8 cellular contexts compared by ENCODE assay signal in genomic region chr3:72100062-72100511, GRCh38.
A peak's percentile ranks its signal among the peaks of the same experiment; 100 is the strongest.
DNase-seq lines count a peak whose midpoint lies in the region; ATAC-seq and TF ChIP-seq lines count a peak whose summit lies in the region.

No MANE protein-coding gene starts in this region.

- H2AFZ ChIP-seq in DND-41 (ENCODE audit: low read depth, low read length) (no peak overlapping the region), neural progenitor cell (replicated peaks) (peak overlapping the region; percentile 92)

- H3K4me2 ChIP-seq in DND-41 (ENCODE audit: insufficient read depth, low read length) (peak overlapping the region; percentile 63), neural progenitor cell (peak overlapping the region; percentile 89)

- H3K36me3 ChIP-seq in DND-41 (ENCODE audit: insufficient read depth, low read length), result no peaks in the 10 kb centered on the region
- no peaks in the 10 kb centered on the region for H3K36me3 ChIP-seq in neural progenitor cell

- peak overlapping the region; percentile 75 for H3K4me3 Mint-ChIP-seq in dendritic cell treated with granulocyte-macrophage colony-stimulating factor and Interleukin-4, amounts not matched to agents 40 ng/mL and 50 ng/mL, for 4 days
- H3K4me3 Mint-ChIP-seq in neural progenitor cell, result peak overlapping the region; percentile 81

- intact Hi-C loops in dendritic cell treated with granulocyte-macrophage colony-stimulating factor and Interleukin-4, amounts not matched to agents 40 ng/mL and 50 ng/mL, for 4 days (cut with micrococcal nuclease), result loop anchor here (1.0 to 5.0 kb wide), 3 partner anchors 18 to 193 kb away; no protein-coding TSS in a partner anchor

- H3K27ac Mint-ChIP-seq in dendritic cell treated with granulocyte-macrophage colony-stimulating factor and Interleukin-4, amounts not matched to agents 40 ng/mL and 50 ng/mL, for 4 days, result peak overlapping the region; percentile 93
- H3K27ac Mint-ChIP-seq in neural progenitor cell, result no peak overlapping the region

- H3K27me3 ChIP-seq in DND-41 (ENCODE audit: insufficient read depth, low read length, poor library complexity), result peaks cover 4% of the 10 kb centered on the region
- peaks cover 23% of the 10 kb centered on the region for H3K27me3 ChIP-seq in neural progenitor cell

- peaks cover 20% of the 10 kb centered on the region for H3K4me1 ChIP-seq in DND-41 (ENCODE audit: insufficient read depth, low read length)
- H3K4me1 ChIP-seq in neural progenitor cell, result peaks cover 4% of the 10 kb centered on the region

- H3K4me3 ChIP-seq in DND-41 (ENCODE audit: low read depth in 1 of 2, low read length in 2 of 2) (peak overlapping the region in 1 of 2 experiments; percentile 48; a peak in 2 of 4 replicates), neural progenitor cell (peak overlapping the region; percentile 56)

- peaks cover 31% of the 10 kb centered on the region for H3K27me3 Mint-ChIP-seq in dendritic cell treated with granulocyte-macrophage colony-stimulating factor and Interleukin-4, amounts not matched to agents 40 ng/mL and 50 ng/mL, for 4 days
- peaks cover 29% of the 10 kb centered on the region for H3K27me3 Mint-ChIP-seq in neural progenitor cell (ENCODE audit: insufficient read depth, low read depth)

- H3K4me1 Mint-ChIP-seq in dendritic cell treated with granulocyte-macrophage colony-stimulating factor and Interleukin-4, amounts not matched to agents 40 ng/mL and 50 ng/mL, for 4 days (ENCODE audit: low read depth), result peaks cover 65% of the 10 kb centered on the region
- peaks cover 29% of the 10 kb centered on the region for H3K4me1 Mint-ChIP-seq in neural progenitor cell

- H3K9ac ChIP-seq in DND-41 (ENCODE audit: low read depth, low read length) (peak overlapping the region; percentile 11; the same call in 1 of the 2 replicates), neural progenitor cell (no peak overlapping the region)

- peaks cover 13% of the 10 kb centered on the region for H3F3A ChIP-seq in neural progenitor cell (ENCODE audit: low read depth)

- H3K27ac ChIP-seq in DND-41 (ENCODE audit: low read length) (0 out of 2 replicates have a peak overlapping the region, but pooled peaks have one; percentile 12), neural progenitor cell (no peak overlapping the region)

- no peak for ATAC-seq in DND-41 (ENCODE audit: insufficient read depth, low read depth)
- ATAC-seq in HG03135 (IDR thresholded peaks at IDR 0.05; ENCODE audit: unreplicated experiment), result no peak

- TF ChIP-seq CTCF in DND-41 (IDR thresholded peaks at IDR 0.05; ENCODE audit: borderline replicate concordance, extremely low read depth, low read length, poor library complexity, severe bottlenecking) (no peak), neural progenitor cell (IDR thresholded peaks at IDR 0.05) (no peak)

- H3K9me3 ChIP-seq in DND-41 (ENCODE audit: insufficient read depth, low read length, severe bottlenecking) (no peaks in the 10 kb centered on the region), neural progenitor cell (ENCODE audit: low read depth) (no peaks in the 10 kb centered on the region)

- H4K20me1 ChIP-seq in DND-41 (ENCODE audit: insufficient read depth, low read length) (peaks cover 2% of the 10 kb centered on the region; the same call in 1 of the 2 replicates), neural progenitor cell (ENCODE audit: low read depth) (no peaks in the 10 kb centered on the region)

- no peaks in the 10 kb centered on the region for H3K9me3 Mint-ChIP-seq in dendritic cell treated with granulocyte-macrophage colony-stimulating factor and Interleukin-4, amounts not matched to agents 40 ng/mL and 50 ng/mL, for 4 days
- H3K9me3 Mint-ChIP-seq in neural progenitor cell, result no peaks in the 10 kb centered on the region

- DNase-seq in DND-41 (no peak), NCI-H128 (lab: John Stamatoyannopoulos, UW; ENCODE audit: unreplicated experiment) (peak; percentile 16), neural progenitor cell (ENCODE audit: low spot score) (peak; percentile 68), cerebellar nuclear complex (lab: John Stamatoyannopoulos, UW) (no peak), GM03348 (ENCODE audit: low spot score) (no peak), 8988T (no peak)

- no peaks in the 10 kb centered on the region for H3K36me3 Mint-ChIP-seq in dendritic cell treated with granulocyte-macrophage colony-stimulating factor and Interleukin-4, amounts not matched to agents 40 ng/mL and 50 ng/mL, for 4 days (ENCODE audit: low read depth)
- no peaks in the 10 kb centered on the region for H3K36me3 Mint-ChIP-seq in neural progenitor cell

- H3K79me2 ChIP-seq in DND-41 (ENCODE audit: insufficient read depth, low read length) (no peaks in the 10 kb centered on the region), neural progenitor cell (ENCODE audit: low read depth) (no peaks in the 10 kb centered on the region)

Comparison
In these comparisons a context has a peak if more than half of its experiments do, and no peak if none do; other contexts are left out.
1. DNase-seq: peak in NCI-H128 (single experiment) and neural progenitor cell (single experiment); none in DND-41 (single experiment), cerebellar nuclear complex (0 of 2), GM03348 (single experiment) and 8988T (single experiment).